Comparison of ENCODE assay signal across 9 cellular contexts in the genomic region with DNA sequence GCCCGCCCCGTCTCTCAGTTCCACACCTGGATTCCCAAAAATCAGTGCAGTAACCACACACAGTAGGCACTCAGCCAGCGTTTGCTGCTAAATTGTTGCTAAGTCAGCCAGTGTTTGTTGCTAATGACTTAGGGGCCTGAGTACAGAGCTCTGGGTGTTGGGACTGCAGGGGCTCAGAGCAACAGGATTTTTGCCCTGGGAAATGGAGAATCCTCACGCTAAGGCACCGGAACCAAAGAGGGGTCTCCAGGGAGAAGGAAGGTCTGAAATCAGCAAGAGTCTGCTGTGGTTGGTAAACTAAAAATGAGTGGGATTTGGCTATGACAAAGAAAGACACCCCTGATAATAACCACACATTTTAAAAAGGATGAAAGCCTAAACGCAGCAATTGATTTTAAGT. TPM values are rescaled to one million over a fixed set of nuclear protein-coding genes. Genes with fewer than 3 reads are reported as not detected.
"Had no signal": no experiment of that assay in that cellular context is flagged by ENCODE, and none has a peak within 500 bp of the region (broad histone marks: within the 10 kb centered on the region; RNA-seq: fewer than 3 reads in every experiment).

No MANE protein-coding gene starts in this region.

- H3K9ac ChIP-seq: GM23248 had no signal

- H3K27ac ChIP-seq: GM23248 had no signal

- FAIRE-seq: HepG2, HTR-8/SVneo had no signal

- H3K4me3 ChIP-seq: GM23248 had no signal

- DNase-seq: GOT3, H9, HCEC 1CT, KG1 had no signal

- H2AFZ ChIP-seq: GM23248 had no signal

RNA-seq across cellular contexts. Expression of a gene that starts 22.7 kb away (rescaled TPM):
- total RNA-seq: GM23248, H9, HepG2, HT-29 had no signal
- polyA plus RNA-seq: GM23248, HepG2, IgD-negative memory B cell had no signal
